In the genomic region with DNA sequence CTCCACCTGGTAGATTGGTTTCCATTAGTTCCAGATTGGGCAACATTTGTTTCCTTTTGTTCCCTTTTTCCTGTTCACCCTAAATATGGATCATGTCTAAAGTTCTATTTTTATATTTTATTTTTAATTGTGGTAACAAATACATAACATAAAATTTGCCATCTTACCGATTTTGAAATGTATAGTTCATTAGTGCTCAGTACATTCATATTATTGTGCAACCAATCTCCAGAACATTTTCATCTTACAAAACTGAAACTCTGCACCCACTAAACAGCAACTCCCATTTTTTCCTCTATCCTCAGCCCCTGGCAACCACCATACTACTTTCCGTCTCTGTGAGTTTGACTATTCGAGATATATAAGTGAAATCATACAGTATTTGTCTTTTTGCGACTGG, we compare ENCODE assay signal across 7 cellular contexts.
"Had no signal": no experiment of that assay in that cellular context is flagged by ENCODE, and none has a peak within 500 bp of the region (broad histone marks: within the 10 kb centered on the region; RNA-seq: fewer than 3 reads in every experiment).

No MANE protein-coding gene starts in this region.

- H3K4me3 ChIP-seq: GM23338 had no signal

- H3K4me2 ChIP-seq: GM23338 had no signal

- ATAC-seq: GM23338 had no signal

- FAIRE-seq: H1, H54, HTR-8/SVneo had no signal

- DNase-seq: H9, HCEC 1CT, KBM-7 had no signal

- H2AFZ ChIP-seq: GM23338 had no signal
